ENCODE assay signal across 20 cellular contexts in the genomic region with DNA sequence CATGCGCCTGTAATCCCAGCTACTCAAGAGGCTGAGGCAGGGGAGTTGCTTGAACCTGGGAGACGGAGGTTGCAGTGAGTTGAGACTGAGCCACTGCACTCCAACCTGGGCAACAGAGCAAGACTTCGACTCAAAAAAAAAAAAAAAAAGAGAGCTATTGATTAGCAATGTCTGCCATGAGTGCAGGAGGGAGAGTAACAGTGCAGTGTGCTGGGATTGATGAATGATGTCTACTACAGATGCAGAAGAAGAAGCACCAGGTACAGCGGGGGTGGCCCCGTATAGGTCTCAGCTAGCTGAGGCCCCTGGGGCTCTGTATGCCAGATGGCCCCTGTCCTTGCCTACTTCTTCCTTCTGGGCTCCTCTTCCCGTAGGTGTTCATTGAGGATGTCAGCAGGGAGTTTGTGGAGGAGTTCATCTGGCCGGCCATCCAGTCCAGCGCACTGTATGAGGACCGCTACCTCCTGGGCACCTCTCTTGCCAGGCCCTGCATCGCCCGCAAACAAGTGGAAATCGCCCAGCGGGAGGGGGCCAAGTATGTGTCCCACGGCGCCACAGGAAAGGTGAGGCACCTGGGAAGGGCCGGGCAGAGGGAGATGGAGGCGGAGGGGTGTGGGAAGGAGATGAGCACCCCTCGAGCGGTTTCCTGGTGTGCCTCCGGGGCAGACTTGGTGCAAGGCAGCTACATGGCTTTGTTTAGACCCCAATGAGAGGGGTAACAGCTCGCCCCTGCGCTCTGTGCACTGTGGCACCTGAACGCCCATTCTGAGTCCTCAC. TPM values are rescaled to one million over a fixed set of nuclear protein-coding genes. Genes with fewer than 3 reads are reported as not detected.
A peak's percentile ranks its signal among the peaks of the same experiment; 100 is the strongest.
DNase-seq lines count a peak whose midpoint lies in the region; ATAC-seq, FAIRE-seq and TF ChIP-seq lines count a peak whose summit lies in the region.
"Had no signal": no experiment of that assay in that cellular context is flagged by ENCODE, and none has a peak within 500 bp of the region (broad histone marks: within the 10 kb centered on the region; RNA-seq: fewer than 3 reads in every experiment).

No MANE protein-coding gene starts in this region.

- BruUV-seq in K562 (replicated peaks; lab: Mats Ljungman, UMichigan) = no TSS peak

- H3K36me3 ChIP-seq in K562 (ENCODE audit: control insufficient read depth, insufficient read depth, low read length) = no peaks in the 10 kb centered on the region
- peaks cover 7% of the 10 kb centered on the region for H3K36me3 ChIP-seq in lower lobe of right lung

- no peaks in the 10 kb centered on the region for H3K79me2 ChIP-seq in K562 (ENCODE audit: control insufficient read depth, insufficient read depth, low read length)

- CTCF ChIA-PET in K562 (lab: Yijun Ruan, JAX; ENCODE audit: low intra/inter-chr PET ratio) = no interaction called here

- H3K4me2 ChIP-seq in K562 (ENCODE audit: insufficient read depth, low read length) = no peak overlapping the region
- H3K4me2 ChIP-seq: A549 had no signal

- H3K9ac ChIP-seq in K562 (ENCODE audit: insufficient read depth in 1 of 2, low read depth in 2 of 2, low read length in 2 of 2) = peak overlapping the region in 1 of 2 experiments; percentile 33; a peak in 1 of 4 replicates

- H3K27ac ChIP-seq in C4-2B (peak overlapping the region; percentile 53; the same call in 1 of the 2 replicates), K562 (ENCODE audit: extremely low read depth, low read depth, low read length) (no peak overlapping the region), lower lobe of right lung (peak overlapping the region; percentile 53)
- H3K27ac ChIP-seq: 22Rv1, A549 had no signal

- no peak for TF ChIP-seq POLR2A in K562 (conservative IDR thresholded peaks at IDR 0.05)

- H2AFZ ChIP-seq in K562 (ENCODE audit: low read depth, low read length) = no peak overlapping the region

- H3K4me1 ChIP-seq in K562 (replicated peaks in 1 of 2; ENCODE audit: control insufficient read depth in 2 of 2, insufficient read depth in 2 of 2, low read length in 2 of 2) (peaks cover 0 to 19% of the 10 kb centered on the region in 2 experiments; a peak in 2 of 5 replicates), lower lobe of right lung (peaks cover 8% of the 10 kb centered on the region)

- H3K4me3 ChIP-seq in K562 = no peak overlapping the region
- H3K4me3 ChIP-seq in lower lobe of right lung = no peak overlapping the region
- H3K4me3 ChIP-seq: A549 had no signal

- H3K27me3 ChIP-seq in K562 (ENCODE audit: control insufficient read depth in 2 of 2, insufficient read depth in 2 of 2, low read length in 2 of 2) (peaks cover 5 to 28% of the 10 kb centered on the region in 2 experiments; a peak in 3 of 5 replicates), lower lobe of right lung (ENCODE audit: low read depth) (no peaks in the 10 kb centered on the region)

- FAIRE-seq in K562 (lab: Jason Lieb, UNC) = peak; percentile 26
- FAIRE-seq: A549, GM12892, GM18507 had no signal

- in situ Hi-C loops in K562 (cut with MboI) = loop anchor here (10.0 kb wide), 1 partner anchor 407 kb away; no protein-coding TSS in a partner anchor

- H3K9me3 ChIP-seq in K562 (replicated peaks; ENCODE audit: control insufficient read depth, insufficient read depth, low read depth, low read length) (no peaks in the 10 kb centered on the region), lower lobe of right lung (no peaks in the 10 kb centered on the region)
- H3K9me3 ChIP-seq: A549 had no signal

- intact Hi-C loops in K562 (cut with micrococcal nuclease) (no loop called here), lower lobe of right lung (cut with DNase I) (no loop called here)

- TF ChIP-seq RAD21 in K562 (CRISPR knock-in tag; conservative IDR thresholded peaks at IDR 0.05 in 1 of 2, IDR thresholded peaks at IDR 0.05 in 1 of 2) = no peak

- peaks cover 13% of the 10 kb centered on the region for H4K20me1 ChIP-seq in K562 (replicated peaks; ENCODE audit: control insufficient read depth, insufficient read depth, low read length)

- 28% methylated on average over 21 of the region's 23 CpGs for WGBS in K562 (ENCODE audit: insufficient coverage, low coverage, missing lambda C conversion rate)

- H3K9me1 ChIP-seq in K562 (ENCODE audit: control insufficient read depth, insufficient read depth, low read length) = no peaks in the 10 kb centered on the region

- POLR2A ChIA-PET in K562 (lab: Yijun Ruan, JAX) = interaction anchor here (0.5 to 1.5 kb wide), 3 partner anchors 57 to 160 kb away, joined by 3 to 5 read pairs (median 4); no protein-coding TSS in a partner anchor

- TF ChIP-seq CTCF in C4-2B (conservative IDR thresholded peaks at IDR 0.05) (no peak), K562 (IDR thresholded peaks at IDR 0.05 in 2 of 3, conservative IDR thresholded peaks at IDR 0.05 in 1 of 3; ENCODE audit: insufficient read depth in 2 of 3, low read depth in 1 of 3, low read length in 3 of 3) (no peak), lower lobe of right lung (IDR thresholded peaks at IDR 0.05) (no peak)

- no peak for ATAC-seq in K562
- ATAC-seq in lower lobe of right lung = no peak
- no peak for ATAC-seq in GM18907 (IDR thresholded peaks at IDR 0.05; ENCODE audit: unreplicated experiment)
- no peak for ATAC-seq in HG03378 (IDR thresholded peaks at IDR 0.05; ENCODE audit: unreplicated experiment)
- ATAC-seq: A549, HCT116 had no signal

- TF ChIP-seq EP300 in K562 (IDR thresholded peaks at IDR 0.05; ENCODE audit: low read length) = no peak

- DNase-seq in NCI-H2171 treated with DMSO at 0.1 percent for 48 hours (lab: John Stamatoyannopoulos, UW) (peak; percentile 45), NCI-H2171 (lab: John Stamatoyannopoulos, UW) (no peak), K562 (ENCODE audit: extremely low read depth in 1 of 4, low spot score in 3 of 4) (no peak), lower lobe of right lung (no peak)
- DNase-seq: AML-193; CD4-positive, alpha-beta memory T cell; DMS153; DMS79; GDM1; GOT3; H7 had no signal

TF ChIP-seq in K562, 482 proteins besides CTCF, POLR2A, EP300 and RAD21 (continues in another document):
- TF ChIP-seq TEAD2 (tag; IDR thresholded peaks at IDR 0.05) (no peak), KAT8 (IDR thresholded peaks at IDR 0.05; ENCODE audit: low read depth) (no peak), ZBTB17 (CRISPR knock-in tag; IDR thresholded peaks at IDR 0.05) (peak; percentile 91)
- TF ChIP-seq, protein P1, sequence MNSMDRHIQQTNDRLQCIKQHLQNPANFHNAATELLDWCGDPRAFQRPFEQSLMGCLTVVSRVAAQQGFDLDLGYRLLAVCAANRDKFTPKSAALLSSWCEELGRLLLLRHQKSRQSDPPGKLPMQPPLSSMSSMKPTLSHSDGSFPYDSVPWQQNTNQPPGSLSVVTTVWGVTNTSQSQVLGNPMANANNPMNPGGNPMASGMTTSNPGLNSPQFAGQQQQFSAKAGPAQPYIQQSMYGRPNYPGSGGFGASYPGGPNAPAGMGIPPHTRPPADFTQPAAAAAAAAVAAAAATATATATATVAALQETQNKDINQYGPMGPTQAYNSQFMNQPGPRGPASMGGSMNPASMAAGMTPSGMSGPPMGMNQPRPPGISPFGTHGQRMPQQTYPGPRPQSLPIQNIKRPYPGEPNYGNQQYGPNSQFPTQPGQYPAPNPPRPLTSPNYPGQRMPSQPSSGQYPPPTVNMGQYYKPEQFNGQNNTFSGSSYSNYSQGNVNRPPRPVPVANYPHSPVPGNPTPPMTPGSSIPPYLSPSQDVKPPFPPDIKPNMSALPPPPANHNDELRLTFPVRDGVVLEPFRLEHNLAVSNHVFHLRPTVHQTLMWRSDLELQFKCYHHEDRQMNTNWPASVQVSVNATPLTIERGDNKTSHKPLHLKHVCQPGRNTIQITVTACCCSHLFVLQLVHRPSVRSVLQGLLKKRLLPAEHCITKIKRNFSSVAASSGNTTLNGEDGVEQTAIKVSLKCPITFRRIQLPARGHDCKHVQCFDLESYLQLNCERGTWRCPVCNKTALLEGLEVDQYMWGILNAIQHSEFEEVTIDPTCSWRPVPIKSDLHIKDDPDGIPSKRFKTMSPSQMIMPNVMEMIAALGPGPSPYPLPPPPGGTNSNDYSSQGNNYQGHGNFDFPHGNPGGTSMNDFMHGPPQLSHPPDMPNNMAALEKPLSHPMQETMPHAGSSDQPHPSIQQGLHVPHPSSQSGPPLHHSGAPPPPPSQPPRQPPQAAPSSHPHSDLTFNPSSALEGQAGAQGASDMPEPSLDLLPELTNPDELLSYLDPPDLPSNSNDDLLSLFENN (IDR thresholded peaks at IDR 0.05; ENCODE audit: low read depth in 2 of 2, low read length in 2 of 2) = peak in 1 of 2 experiments; percentile 74; a peak in 1 of 4 replicates
- TF ChIP-seq, protein P2, sequence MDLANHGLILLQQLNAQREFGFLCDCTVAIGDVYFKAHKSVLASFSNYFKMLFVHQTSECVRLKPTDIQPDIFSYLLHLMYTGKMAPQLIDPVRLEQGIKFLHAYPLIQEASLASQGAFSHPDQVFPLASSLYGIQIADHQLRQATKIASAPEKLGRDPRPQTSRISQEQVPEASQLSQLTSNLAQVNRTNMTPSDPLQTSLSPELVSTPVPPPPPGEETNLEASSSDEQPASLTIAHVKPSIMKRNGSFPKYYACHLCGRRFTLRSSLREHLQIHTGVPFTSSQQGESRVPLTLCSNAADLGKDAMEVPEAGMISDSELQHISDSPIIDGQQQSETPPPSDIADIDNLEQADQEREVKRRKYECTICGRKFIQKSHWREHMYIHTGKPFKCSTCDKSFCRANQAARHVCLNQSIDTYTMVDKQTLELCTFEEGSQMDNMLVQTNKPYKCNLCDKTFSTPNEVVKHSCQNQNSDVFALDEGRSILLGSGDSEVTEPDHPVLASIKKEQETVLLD (IDR thresholded peaks at IDR 0.05) = no peak

RNA-seq across cellular contexts. Expression of a gene that starts 13.5 kb away (rescaled TPM):
- 1.7 and 3.4 TPM in 2 replicates for total RNA-seq in K562 (2011; cell fraction: chromatin; rRNA removed; ENCODE audit: low replicate concordance)
- 2.6 and 4.0 TPM in 2 replicates for total RNA-seq in K562 (2011; cell fraction: nucleolus; rRNA removed)
- total RNA-seq in K562 (2011; cell fraction: nucleoplasm; rRNA removed) = 1.6 and 2.4 TPM in 2 replicates
- total RNA-seq in K562 (2014; rRNA removed) (4.6 and 4.8 TPM in 2 replicates), K562 (2014; rRNA removed; fragmentation: Illumina TruSeq; extraction: Trizol) (2.2 and 4.2 TPM in 2 replicates), K562 (2015; rRNA removed; fragmentation: Illumina TruSeq; extraction: Trizol) (1.5 and 1.7 TPM in 2 replicates), K562 (2021) (3.7 TPM in 2 replicates), lower lobe of right lung (75.2 TPM)
- polyA plus RNA-seq in K562 (2011; rRNA removed) (2.9 and 4.7 TPM in 2 replicates), K562 (2014; fragmentation: Illumina TruSeq; extraction: Trizol) (5.7 and 5.9 TPM in 2 replicates), K562 (2014; fragmentation: Nextera tagmentation; extraction: Ambion mirVana) (1 to 10 TPM; 1.7 to 3.6 TPM), K562 (2014; rRNA removed) (3.8 and 6.5 TPM in 2 replicates)
- polyA plus RNA-seq in K562 (2011; cell fraction: cytosol; rRNA removed) = 3.0 and 5.3 TPM in 2 replicates
- 1.8 and 3.1 TPM in 2 replicates for polyA plus RNA-seq in K562 (2011; cell fraction: nucleus; rRNA removed)
- 2.6 and 82.8 TPM in 2 replicates for polyA plus RNA-seq in K562 (2012)
- 1.8 and 4.5 TPM in 2 replicates for polyA minus RNA-seq in K562 (2011; rRNA and poly(A)+ RNA removed)
- 13.4 and 14.5 TPM in 2 replicates for polyA minus RNA-seq in K562 (2011; cell fraction: cytosol; rRNA and poly(A)+ RNA removed)
- 2.6 and 3.0 TPM in 2 replicates for polyA minus RNA-seq in K562 (2011; cell fraction: nucleus; rRNA and poly(A)+ RNA removed)
- total RNA-seq: CD4-positive, alpha-beta memory T cell had no signal
- polyA plus RNA-seq: CD14-positive monocyte; CD4-positive, alpha-beta memory T cell had no signal

Comparison
In these comparisons a context has a peak if more than half of its experiments do, and no peak if none do; other contexts are left out.
1. RNA of a gene that starts 13.5 kb away (total RNA-seq): 75.2 TPM in lower lobe of right lung (single experiment); 1.5 to 4.8 TPM in K562; every median in the first group is over 10 times any median in the second.